In genomic region chrX:101368800-101369199, GRCh38 we compare ENCODE assay signal across 18 cellular contexts. TPM values are rescaled to one million over a fixed set of nuclear protein-coding genes. Genes with fewer than 3 reads are reported as not detected.
"Had no signal": no experiment of that assay in that cellular context is flagged by ENCODE, and none has a peak within 500 bp of the region (broad histone marks: within the 10 kb centered on the region; RNA-seq: fewer than 3 reads in every experiment).

No MANE protein-coding gene starts in this region.

- H3K36me3 ChIP-seq: ascending aorta, gastrocnemius medialis, tibial artery had no signal

- H3K9me3 Mint-ChIP-seq: activated naive CD4-positive, alpha-beta T cell treated with anti-CD3 and anti-CD28 coated beads, Interleukin-2, amount 50 U/mL, for 24 hours had no signal

- H3K27ac Mint-ChIP-seq: activated naive CD4-positive, alpha-beta T cell treated with anti-CD3 and anti-CD28 coated beads, Interleukin-2, amount 50 U/mL, for 24 hours; nephron progenitor cell had no signal

- ATAC-seq: activated CD4-positive, CD25-positive, alpha-beta regulatory T cell treated with anti-CD3 and anti-CD28 coated beads, Interleukin-2, amount 50 U/mL, for 24 hours; gastrocnemius medialis had no signal

- H3K9me3 ChIP-seq: ascending aorta, gastrocnemius medialis, tibial artery had no signal

- H3K27ac ChIP-seq: ascending aorta, gastrocnemius medialis, tibial artery had no signal

- DNase-seq: activated CD8-positive, alpha-beta memory T cell treated with anti-CD3 and anti-CD28 coated beads for 24 hours; activated CD8-positive, alpha-beta memory T cell treated with anti-CD3 and anti-CD28 coated beads, Interleukin-2, amount 50 U/mL, for 48 hours; activated gamma-delta T cell; cerebellar nuclear complex; cortex of kidney; effector CD4-positive, alpha-beta T cell; gastrocnemius medialis; head of caudate nucleus; midbrain; nephron progenitor cell; nucleus accumbens; stimulated activated CD8-positive, alpha-beta memory T cell treated with anti-CD3 and anti-CD28 coated beads, Interleukin-4, amount 100 ng/mL, for 48 hours; stimulated activated naive CD4-positive, alpha-beta T cell; tibial artery had no signal

- H3K27me3 ChIP-seq: ascending aorta, gastrocnemius medialis, tibial artery had no signal

- H3K4me3 ChIP-seq: ascending aorta, gastrocnemius medialis, lung, tibial artery had no signal

- H3K4me1 Mint-ChIP-seq: activated naive CD4-positive, alpha-beta T cell treated with anti-CD3 and anti-CD28 coated beads, Interleukin-2, amount 50 U/mL, for 24 hours; nephron progenitor cell had no signal

- H3K36me3 Mint-ChIP-seq: activated naive CD4-positive, alpha-beta T cell treated with anti-CD3 and anti-CD28 coated beads, Interleukin-2, amount 50 U/mL, for 24 hours had no signal

- H3K4me1 ChIP-seq: ascending aorta, gastrocnemius medialis, tibial artery had no signal

- H3K4me3 Mint-ChIP-seq: activated naive CD4-positive, alpha-beta T cell treated with anti-CD3 and anti-CD28 coated beads, Interleukin-2, amount 50 U/mL, for 24 hours; nephron progenitor cell had no signal

RNA-seq across cellular contexts. Expression of gene TIMM8A, which starts 20.3 kb away (rescaled TPM):
- total RNA-seq: ascending aorta had no signal
